ENCODE assay signal across 8 cellular contexts in the genomic region with DNA sequence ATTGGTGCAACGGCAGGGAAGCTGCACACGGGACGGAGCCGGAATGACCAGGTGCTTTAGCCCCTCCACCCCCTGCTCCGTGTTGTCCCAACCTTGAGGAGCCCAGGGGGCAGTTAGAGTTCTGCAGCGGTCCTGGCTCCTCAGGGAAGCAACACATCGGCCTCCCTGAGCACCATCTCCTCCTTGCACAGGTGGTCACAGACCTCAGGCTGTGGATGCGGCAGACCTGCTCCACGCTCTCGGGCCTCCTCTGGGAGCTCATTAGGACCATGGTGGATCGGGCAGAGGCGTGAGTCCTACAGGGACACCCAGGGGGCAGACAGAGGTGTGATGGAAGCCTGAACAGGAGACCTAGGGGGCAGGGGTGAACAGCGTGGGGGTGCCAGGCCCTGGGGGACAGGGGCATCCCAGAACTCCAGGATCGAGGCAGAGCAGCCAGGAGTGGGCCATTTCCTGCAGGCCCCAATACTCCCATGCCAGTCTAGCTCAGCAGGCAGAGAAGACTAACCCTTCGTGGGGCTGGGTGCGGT.
"Had no signal": no experiment of that assay in that cellular context is flagged by ENCODE, and none has a peak within 500 bp of the region (broad histone marks: within the 10 kb centered on the region; RNA-seq: fewer than 3 reads in every experiment).

No MANE protein-coding gene starts in this region.

- H3K27me3 Mint-ChIP-seq: IgD-negative memory B cell had no signal

- H3K4me1 Mint-ChIP-seq: IgD-negative memory B cell had no signal

- DNase-seq: GM23248, GOT3, HFFc6 had no signal

- H3K4me1 ChIP-seq: HAP-1 had no signal

- H3K9me3 Mint-ChIP-seq: HFFc6, IgD-negative memory B cell had no signal

- H3K36me3 ChIP-seq: HAP-1 had no signal

- H3K27ac Mint-ChIP-seq: HFFc6, IgD-negative memory B cell had no signal

- H3K4me3 Mint-ChIP-seq: HFFc6, IgD-negative memory B cell had no signal

- H3K4me3 ChIP-seq: GM23248, HAP-1 had no signal

- H3K27ac ChIP-seq: GM23248, HL-60 had no signal

- ATAC-seq: HCT116, HepG2 had no signal

- H3K9me3 ChIP-seq: HAP-1 had no signal

- H2AFZ ChIP-seq: GM23248 had no signal
